ENCODE assay signal across 16 cellular contexts in the genomic region with DNA sequence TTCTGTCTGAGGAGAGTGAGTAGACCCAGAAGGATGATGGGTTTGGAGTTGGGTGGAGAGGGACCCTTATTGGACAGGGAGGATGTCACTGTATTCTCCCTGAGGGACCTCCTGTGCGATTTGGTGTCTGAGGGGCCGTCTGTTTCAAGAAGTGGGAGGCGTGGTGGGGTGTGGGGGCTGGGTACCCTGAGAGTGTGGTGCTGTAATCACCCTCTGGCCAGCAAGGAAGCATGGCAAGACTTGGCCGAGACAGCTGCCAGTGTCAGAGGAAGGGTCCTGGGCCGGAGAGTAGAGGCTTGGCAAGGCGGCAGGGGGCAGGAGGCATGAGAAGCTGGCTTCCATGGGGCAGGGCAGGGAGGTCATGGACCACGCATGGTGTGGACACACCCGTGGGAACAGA.
"Had no signal": no experiment of that assay in that cellular context is flagged by ENCODE, and none has a peak within 500 bp of the region (broad histone marks: within the 10 kb centered on the region; RNA-seq: fewer than 3 reads in every experiment).

No MANE protein-coding gene starts in this region.

- H3K4me1 Mint-ChIP-seq: central memory CD8-positive, alpha-beta T cell; naive thymus-derived CD8-positive, alpha-beta T cell had no signal

- H3K27ac ChIP-seq: heart left ventricle, neutrophil, right atrium auricular region, testis, transverse colon had no signal

- H3K36me3 ChIP-seq: neutrophil, right atrium auricular region, transverse colon had no signal

- DNase-seq: dermis blood vessel endothelial cell; effector CD8-positive, alpha-beta T cell; hippocampal formation; mammary epithelial cell; mucosa of descending colon; naive thymus-derived CD8-positive, alpha-beta T cell; small intestine; stimulated activated CD4-positive, alpha-beta T cell treated with anti-CD3 and anti-CD28 coated beads, Interleukin-2, amount 100 ng/mL, for 48 hours; testis; transverse colon had no signal

- H3K4me3 ChIP-seq: heart left ventricle, mucosa of descending colon, right atrium auricular region, testis, transverse colon had no signal

- ATAC-seq: esophagus mucosa; mucosa of descending colon; naive thymus-derived CD8-positive, alpha-beta T cell had no signal

- H3K9me3 ChIP-seq: mucosa of descending colon, neutrophil, right atrium auricular region, testis, transverse colon had no signal

- H3K4me3 Mint-ChIP-seq: central memory CD8-positive, alpha-beta T cell; naive thymus-derived CD8-positive, alpha-beta T cell; stimulated activated naive CD8-positive, alpha-beta T cell treated with anti-CD3 and anti-CD28 coated beads, Interleukin-15, Interleukin-2, amounts not matched to agents 100 ng/mL and 50 ng/mL, for 24 hours had no signal

- H3K4me1 ChIP-seq: transverse colon had no signal

- H3K36me3 Mint-ChIP-seq: naive thymus-derived CD8-positive, alpha-beta T cell had no signal

- H3K27me3 ChIP-seq: heart left ventricle, neutrophil, right atrium auricular region, testis, transverse colon had no signal

- H3K27me3 Mint-ChIP-seq: stimulated activated naive CD8-positive, alpha-beta T cell treated with anti-CD3 and anti-CD28 coated beads, Interleukin-15, Interleukin-2, amounts not matched to agents 100 ng/mL and 50 ng/mL, for 24 hours had no signal

- H3K27ac Mint-ChIP-seq: naive thymus-derived CD8-positive, alpha-beta T cell; stimulated activated naive CD8-positive, alpha-beta T cell treated with anti-CD3 and anti-CD28 coated beads, Interleukin-15, Interleukin-2, amounts not matched to agents 100 ng/mL and 50 ng/mL, for 24 hours had no signal
